Comparison of ENCODE assay signal across 8 cellular contexts in the genomic region with DNA sequence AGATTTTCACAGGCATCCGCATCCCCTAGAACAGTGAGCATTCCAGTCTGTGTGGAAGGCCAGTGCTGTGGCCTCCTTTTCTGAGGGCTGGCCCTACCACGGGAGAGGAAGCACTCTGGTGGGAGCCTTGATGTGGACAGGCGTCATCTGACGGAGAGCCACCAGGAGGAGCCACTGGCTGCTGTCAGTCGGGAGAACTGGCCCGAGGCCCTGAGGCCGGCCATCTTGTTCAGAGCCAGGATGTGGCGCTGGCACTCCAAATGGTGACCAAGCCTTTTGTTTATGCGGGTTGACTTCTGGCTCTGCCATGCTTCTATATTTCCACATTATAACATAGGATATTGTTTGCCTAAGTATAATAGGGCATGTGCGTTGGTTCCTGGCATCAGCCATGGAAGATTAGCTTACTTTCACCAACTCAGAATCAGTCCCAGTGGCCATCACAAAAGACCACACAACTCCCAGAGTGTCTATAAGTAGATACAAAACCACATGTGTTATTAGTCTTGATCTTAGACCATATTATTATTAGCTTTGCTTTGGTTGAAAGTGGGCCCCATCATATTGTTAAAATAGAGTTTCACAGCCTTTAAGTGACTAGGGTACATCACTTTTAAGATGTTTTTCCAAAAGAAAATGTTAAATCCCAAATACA.
DNase-seq lines count a peak whose midpoint lies in the region; ATAC-seq and TF ChIP-seq lines count a peak whose summit lies in the region.

No MANE protein-coding gene starts in this region.

- H3K27me3 ChIP-seq in HL-60 (ENCODE audit: insufficient read depth, poor library complexity, severe bottlenecking): no peaks in the 10 kb centered on the region
- no peaks in the 10 kb centered on the region for H3K27me3 ChIP-seq in lower lobe of right lung (ENCODE audit: low read depth)
- no peaks in the 10 kb centered on the region for H3K27me3 ChIP-seq in psoas muscle (ENCODE audit: insufficient read depth in 3 of 3, low read length in 2 of 3)

- H3K4me1 ChIP-seq in lower lobe of right lung (no peaks in the 10 kb centered on the region), psoas muscle (no peaks in the 10 kb centered on the region)

- H3K27ac ChIP-seq in HL-60 (replicated peaks) (no peak overlapping the region), lower lobe of right lung (no peak overlapping the region), psoas muscle (no peak overlapping the region)

- H3K4me3 ChIP-seq in HL-60 (replicated peaks; ENCODE audit: insufficient read depth, low read length) (no peak overlapping the region), lower lobe of right lung (no peak overlapping the region), psoas muscle (no peak overlapping the region)

- intact Hi-C loops in lower lobe of right lung (cut with DNase I) (no loop called here), psoas muscle (cut with DNase I) (no loop called here), cardiac septum (cut with DNase I) (no loop called here)

- ATAC-seq in WTC11: peak; percentile 84
- ATAC-seq in lower lobe of right lung: no peak
- ATAC-seq in psoas muscle: no peak

- peaks cover 33% of the 10 kb centered on the region for H3K36me3 Mint-ChIP-seq in WTC11

- H3K9me3 Mint-ChIP-seq in WTC11: no peaks in the 10 kb centered on the region

- no peaks in the 10 kb centered on the region for H3K36me3 ChIP-seq in lower lobe of right lung
- no peaks in the 10 kb centered on the region for H3K36me3 ChIP-seq in psoas muscle (ENCODE audit: insufficient read depth in 1 of 2, low read depth in 1 of 2)

- POLR2A ChIA-PET in WTC11 (lab: Charles Lee): no interaction called here

- H3K27me3 Mint-ChIP-seq in WTC11 (ENCODE audit: low read depth): no peaks in the 10 kb centered on the region

- DNase-seq in DMS 273 (lab: John Stamatoyannopoulos, UW; ENCODE audit: unreplicated experiment) (peak; percentile 58), DMS 273 treated with DMSO at 0.1 percent for 48 hours (lab: John Stamatoyannopoulos, UW) (no peak), HL-60 (ENCODE audit: low read depth in 1 of 2, low spot score in 1 of 2) (peak; percentile 24 to 53), WTC11 (ENCODE audit: low spot score) (peak; percentile 73), lower lobe of right lung (no peak), inferior parietal cortex (ENCODE audit: extremely low spot score) (no peak), psoas muscle (no peak), cardiac septum (ENCODE audit: low spot score) (no peak)

- TF ChIP-seq CTCF in HL-60 (IDR thresholded peaks at IDR 0.05; ENCODE audit: insufficient read depth, low read length) (peak; percentile 11), WTC11 (IDR thresholded peaks at IDR 0.05) (peak; percentile 53; the same call in 1 of the 2 replicates), lower lobe of right lung (IDR thresholded peaks at IDR 0.05) (peak; percentile 21), psoas muscle (IDR thresholded peaks at IDR 0.05) (no peak)

- H3K27ac Mint-ChIP-seq in WTC11: no peak overlapping the region

- peaks cover 35% of the 10 kb centered on the region for H3K4me1 Mint-ChIP-seq in WTC11

- no peaks in the 10 kb centered on the region for H3K9me3 ChIP-seq in lower lobe of right lung
- no peaks in the 10 kb centered on the region for H3K9me3 ChIP-seq in psoas muscle

- CTCF ChIA-PET in WTC11 (lab: Charles Lee): interaction anchor here (0.6 to 1.4 kb wide), 3 partner anchors 12 to 388 kb away, joined by 3 to 6 read pairs (median 3); no protein-coding TSS in a partner anchor

- WGBS in psoas muscle, 3 donors: 93% methylated on average over 10 of the region's 10 CpGs

- H3K4me3 Mint-ChIP-seq in WTC11: no peak overlapping the region

TF ChIP-seq in WTC11, 78 proteins besides CTCF, POLR2A, EP300 and RAD21:
- no peak for TF ChIP-seq ZNF138 (CRISPR knock-in tag; conservative IDR thresholded peaks at IDR 0.05)
- TF ChIP-seq TEAD4 (CRISPR knock-in tag; IDR thresholded peaks at IDR 0.05): no peak
- no peak for TF ChIP-seq GTF2I (CRISPR knock-in tag; conservative IDR thresholded peaks at IDR 0.05)
- TF ChIP-seq, protein P1, sequence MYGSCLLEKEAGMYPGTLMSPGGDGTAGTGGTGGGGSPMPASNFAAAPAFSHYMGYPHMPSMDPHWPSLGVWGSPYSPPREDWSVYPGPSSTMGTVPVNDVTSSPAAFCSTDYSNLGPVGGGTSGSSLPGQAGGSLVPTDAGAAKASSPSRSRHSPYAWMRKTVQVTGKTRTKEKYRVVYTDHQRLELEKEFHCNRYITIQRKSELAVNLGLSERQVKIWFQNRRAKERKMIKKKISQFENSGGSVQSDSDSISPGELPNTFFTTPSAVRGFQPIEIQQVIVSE (CRISPR knock-in tag; IDR thresholded peaks at IDR 0.05; ENCODE audit: borderline replicate concordance): no peak
- TF ChIP-seq, protein P2, sequence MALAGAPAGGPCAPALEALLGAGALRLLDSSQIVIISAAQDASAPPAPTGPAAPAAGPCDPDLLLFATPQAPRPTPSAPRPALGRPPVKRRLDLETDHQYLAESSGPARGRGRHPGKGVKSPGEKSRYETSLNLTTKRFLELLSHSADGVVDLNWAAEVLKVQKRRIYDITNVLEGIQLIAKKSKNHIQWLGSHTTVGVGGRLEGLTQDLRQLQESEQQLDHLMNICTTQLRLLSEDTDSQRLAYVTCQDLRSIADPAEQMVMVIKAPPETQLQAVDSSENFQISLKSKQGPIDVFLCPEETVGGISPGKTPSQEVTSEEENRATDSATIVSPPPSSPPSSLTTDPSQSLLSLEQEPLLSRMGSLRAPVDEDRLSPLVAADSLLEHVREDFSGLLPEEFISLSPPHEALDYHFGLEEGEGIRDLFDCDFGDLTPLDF (CRISPR knock-in tag; IDR thresholded peaks at IDR 0.05): no peak

Comparison
In these comparisons a context has a peak if more than half of its experiments do, and no peak if none do; other contexts are left out.
1. DNase-seq: peak in DMS 273 (single experiment), HL-60 (2 of 2) and WTC11 (single experiment); none in DMS 273 treated with DMSO at 0.1 percent for 48 hours (single experiment), lower lobe of right lung (single experiment), inferior parietal cortex (single experiment), psoas muscle (0 of 2) and cardiac septum (single experiment).